In genomic region chr4:141782205-141782604, GRCh38 we compare ENCODE assay signal across 8 cellular contexts.
"Had no signal": no experiment of that assay in that cellular context is flagged by ENCODE, and none has a peak within 500 bp of the region (broad histone marks: within the 10 kb centered on the region; RNA-seq: fewer than 3 reads in every experiment).

No MANE protein-coding gene starts in this region.

- H2AFZ ChIP-seq: GM23338 had no signal

- ATAC-seq: GM23338 had no signal

- H3K4me2 ChIP-seq: GM23338, KMS-11 had no signal

- FAIRE-seq: H1, H54, HTR-8/SVneo had no signal

- H3K27ac ChIP-seq: KMS-11 had no signal

- H3K4me3 ChIP-seq: GM23338 had no signal

- H3K9ac ChIP-seq: KMS-11 had no signal

- DNase-seq: H9, HCEC 1CT, KBM-7 had no signal
